In genomic region chr12:79935624-79936040, GRCh38 we compare ENCODE assay signal across 1 cellular context.
TF ChIP-seq lines count a peak whose summit lies in the region.

No MANE protein-coding gene starts in this region.

TF ChIP-seq in K562, 482 proteins besides CTCF, POLR2A, EP300 and RAD21 (continues in another document):
- TF ChIP-seq, protein P1, sequence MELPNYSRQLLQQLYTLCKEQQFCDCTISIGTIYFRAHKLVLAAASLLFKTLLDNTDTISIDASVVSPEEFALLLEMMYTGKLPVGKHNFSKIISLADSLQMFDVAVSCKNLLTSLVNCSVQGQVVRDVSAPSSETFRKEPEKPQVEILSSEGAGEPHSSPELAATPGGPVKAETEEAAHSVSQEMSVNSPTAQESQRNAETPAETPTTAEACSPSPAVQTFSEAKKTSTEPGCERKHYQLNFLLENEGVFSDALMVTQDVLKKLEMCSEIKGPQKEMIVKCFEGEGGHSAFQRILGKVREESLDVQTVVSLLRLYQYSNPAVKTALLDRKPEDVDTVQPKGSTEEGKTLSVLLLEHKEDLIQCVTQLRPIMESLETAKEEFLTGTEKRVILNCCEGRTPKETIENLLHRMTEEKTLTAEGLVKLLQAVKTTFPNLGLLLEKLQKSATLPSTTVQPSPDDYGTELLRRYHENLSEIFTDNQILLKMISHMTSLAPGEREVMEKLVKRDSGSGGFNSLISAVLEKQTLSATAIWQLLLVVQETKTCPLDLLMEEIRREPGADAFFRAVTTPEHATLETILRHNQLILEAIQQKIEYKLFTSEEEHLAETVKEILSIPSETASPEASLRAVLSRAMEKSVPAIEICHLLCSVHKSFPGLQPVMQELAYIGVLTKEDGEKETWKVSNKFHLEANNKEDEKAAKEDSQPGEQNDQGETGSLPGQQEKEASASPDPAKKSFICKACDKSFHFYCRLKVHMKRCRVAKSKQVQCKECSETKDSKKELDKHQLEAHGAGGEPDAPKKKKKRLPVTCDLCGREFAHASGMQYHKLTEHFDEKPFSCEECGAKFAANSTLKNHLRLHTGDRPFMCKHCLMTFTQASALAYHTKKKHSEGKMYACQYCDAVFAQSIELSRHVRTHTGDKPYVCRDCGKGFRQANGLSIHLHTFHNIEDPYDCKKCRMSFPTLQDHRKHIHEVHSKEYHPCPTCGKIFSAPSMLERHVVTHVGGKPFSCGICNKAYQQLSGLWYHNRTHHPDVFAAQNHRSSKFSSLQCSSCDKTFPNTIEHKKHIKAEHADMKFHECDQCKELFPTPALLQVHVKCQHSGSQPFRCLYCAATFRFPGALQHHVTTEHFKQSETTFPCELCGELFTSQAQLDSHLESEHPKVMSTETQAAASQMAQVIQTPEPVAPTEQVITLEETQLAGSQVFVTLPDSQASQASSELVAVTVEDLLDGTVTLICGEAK (IDR thresholded peaks at IDR 0.05) = 0 out of 2 replicates have a peak, but pooled peaks have one; percentile 11
- TF ChIP-seq, protein P1 (CRISPR knock-in tag; IDR thresholded peaks at IDR 0.05) = no peak
- TF ChIP-seq COPS2 (conservative IDR thresholded peaks at IDR 0.05) = no peak
- TF ChIP-seq, protein P2, sequence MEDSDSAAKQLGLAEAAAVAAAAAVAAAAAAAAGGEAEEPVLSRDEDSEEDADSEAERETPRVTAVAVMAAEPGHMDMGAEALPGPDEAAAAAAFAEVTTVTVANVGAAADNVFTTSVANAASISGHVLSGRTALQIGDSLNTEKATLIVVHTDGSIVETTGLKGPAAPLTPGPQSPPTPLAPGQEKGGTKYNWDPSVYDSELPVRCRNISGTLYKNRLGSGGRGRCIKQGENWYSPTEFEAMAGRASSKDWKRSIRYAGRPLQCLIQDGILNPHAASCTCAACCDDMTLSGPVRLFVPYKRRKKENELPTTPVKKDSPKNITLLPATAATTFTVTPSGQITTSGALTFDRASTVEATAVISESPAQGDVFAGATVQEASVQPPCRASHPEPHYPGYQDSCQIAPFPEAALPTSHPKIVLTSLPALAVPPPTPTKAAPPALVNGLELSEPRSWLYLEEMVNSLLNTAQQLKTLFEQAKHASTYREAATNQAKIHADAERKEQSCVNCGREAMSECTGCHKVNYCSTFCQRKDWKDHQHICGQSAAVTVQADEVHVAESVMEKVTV (CRISPR knock-in tag; IDR thresholded peaks at IDR 0.05) = 0 out of 2 replicates have a peak, but pooled peaks have one; percentile 2
- 0 out of 2 replicates have a peak, but pooled peaks have one; percentile 9 for TF ChIP-seq SMARCA4 (IDR thresholded peaks at IDR 0.05)
- 0 out of 2 replicates have a peak, but pooled peaks have one; percentile 14 for TF ChIP-seq HBP1 (CRISPR knock-in tag; IDR thresholded peaks at IDR 0.05)
- TF ChIP-seq DACH1 (IDR thresholded peaks at IDR 0.05; ENCODE audit: partially characterized antibody) = no peak
- TF ChIP-seq CBFB (CRISPR knock-in tag; IDR thresholded peaks at IDR 0.05) = no peak
- no peak for TF ChIP-seq ZNF184 (CRISPR knock-in tag; IDR thresholded peaks at IDR 0.05)
- TF ChIP-seq ARNT (IDR thresholded peaks at IDR 0.05) = 0 out of 4 replicates have a peak, but pooled peaks of 1 of the 2 experiments have one; percentile 43
- no peak for TF ChIP-seq ZNF695 (CRISPR knock-in tag; IDR thresholded peaks at IDR 0.05)
- no peak for TF ChIP-seq ZNF511 (CRISPR knock-in tag; IDR thresholded peaks at IDR 0.05)
- TF ChIP-seq, protein P3, sequence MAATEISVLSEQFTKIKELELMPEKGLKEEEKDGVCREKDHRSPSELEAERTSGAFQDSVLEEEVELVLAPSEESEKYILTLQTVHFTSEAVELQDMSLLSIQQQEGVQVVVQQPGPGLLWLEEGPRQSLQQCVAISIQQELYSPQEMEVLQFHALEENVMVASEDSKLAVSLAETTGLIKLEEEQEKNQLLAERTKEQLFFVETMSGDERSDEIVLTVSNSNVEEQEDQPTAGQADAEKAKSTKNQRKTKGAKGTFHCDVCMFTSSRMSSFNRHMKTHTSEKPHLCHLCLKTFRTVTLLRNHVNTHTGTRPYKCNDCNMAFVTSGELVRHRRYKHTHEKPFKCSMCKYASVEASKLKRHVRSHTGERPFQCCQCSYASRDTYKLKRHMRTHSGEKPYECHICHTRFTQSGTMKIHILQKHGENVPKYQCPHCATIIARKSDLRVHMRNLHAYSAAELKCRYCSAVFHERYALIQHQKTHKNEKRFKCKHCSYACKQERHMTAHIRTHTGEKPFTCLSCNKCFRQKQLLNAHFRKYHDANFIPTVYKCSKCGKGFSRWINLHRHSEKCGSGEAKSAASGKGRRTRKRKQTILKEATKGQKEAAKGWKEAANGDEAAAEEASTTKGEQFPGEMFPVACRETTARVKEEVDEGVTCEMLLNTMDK (IDR thresholded peaks at IDR 0.05; ENCODE audit: borderline replicate concordance, insufficient read depth, low read depth, low read length, poor library complexity, severe bottlenecking) = no peak
- no peak for TF ChIP-seq POLR2B (IDR thresholded peaks at IDR 0.05; ENCODE audit: low read depth, partially characterized antibody)
- TF ChIP-seq SRF (CRISPR knock-in tag; IDR thresholded peaks at IDR 0.05) = peak in 1 of 2 experiments; percentile 85; a peak in 2 of 4 replicates
- TF ChIP-seq NFIC (IDR thresholded peaks at IDR 0.05) = peak; percentile 75
- no peak for TF ChIP-seq MEIS2 (IDR thresholded peaks at IDR 0.05; ENCODE audit: partially characterized antibody)
- TF ChIP-seq ZNF395 (CRISPR knock-in tag; IDR thresholded peaks at IDR 0.05) = no peak
- no peak for TF ChIP-seq NCOA4 (IDR thresholded peaks at IDR 0.05; ENCODE audit: partially characterized antibody)
- TF ChIP-seq NBN (IDR thresholded peaks at IDR 0.05; ENCODE audit: low read depth) = no peak
- TF ChIP-seq, protein P4, sequence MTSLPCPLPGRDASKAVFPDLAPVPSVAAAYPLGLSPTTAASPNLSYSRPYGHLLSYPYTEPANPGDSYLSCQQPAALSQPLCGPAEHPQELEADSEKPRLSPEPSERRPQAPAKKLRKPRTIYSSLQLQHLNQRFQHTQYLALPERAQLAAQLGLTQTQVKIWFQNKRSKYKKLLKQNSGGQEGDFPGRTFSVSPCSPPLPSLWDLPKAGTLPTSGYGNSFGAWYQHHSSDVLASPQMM (CRISPR knock-in tag; IDR thresholded peaks at IDR 0.05) = no peak
- TF ChIP-seq ZNF143 (CRISPR knock-in tag; IDR thresholded peaks at IDR 0.05) = no peak
- TF ChIP-seq HOXB6 (CRISPR knock-in tag; IDR thresholded peaks at IDR 0.05; ENCODE audit: borderline replicate concordance) = no peak
- TF ChIP-seq, protein P5, sequence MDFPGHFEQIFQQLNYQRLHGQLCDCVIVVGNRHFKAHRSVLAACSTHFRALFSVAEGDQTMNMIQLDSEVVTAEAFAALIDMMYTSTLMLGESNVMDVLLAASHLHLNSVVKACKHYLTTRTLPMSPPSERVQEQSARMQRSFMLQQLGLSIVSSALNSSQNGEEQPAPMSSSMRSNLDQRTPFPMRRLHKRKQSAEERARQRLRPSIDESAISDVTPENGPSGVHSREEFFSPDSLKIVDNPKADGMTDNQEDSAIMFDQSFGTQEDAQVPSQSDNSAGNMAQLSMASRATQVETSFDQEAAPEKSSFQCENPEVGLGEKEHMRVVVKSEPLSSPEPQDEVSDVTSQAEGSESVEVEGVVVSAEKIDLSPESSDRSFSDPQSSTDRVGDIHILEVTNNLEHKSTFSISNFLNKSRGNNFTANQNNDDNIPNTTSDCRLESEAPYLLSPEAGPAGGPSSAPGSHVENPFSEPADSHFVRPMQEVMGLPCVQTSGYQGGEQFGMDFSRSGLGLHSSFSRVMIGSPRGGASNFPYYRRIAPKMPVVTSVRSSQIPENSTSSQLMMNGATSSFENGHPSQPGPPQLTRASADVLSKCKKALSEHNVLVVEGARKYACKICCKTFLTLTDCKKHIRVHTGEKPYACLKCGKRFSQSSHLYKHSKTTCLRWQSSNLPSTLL (IDR thresholded peaks at IDR 0.05) = no peak
- TF ChIP-seq, protein P6, sequence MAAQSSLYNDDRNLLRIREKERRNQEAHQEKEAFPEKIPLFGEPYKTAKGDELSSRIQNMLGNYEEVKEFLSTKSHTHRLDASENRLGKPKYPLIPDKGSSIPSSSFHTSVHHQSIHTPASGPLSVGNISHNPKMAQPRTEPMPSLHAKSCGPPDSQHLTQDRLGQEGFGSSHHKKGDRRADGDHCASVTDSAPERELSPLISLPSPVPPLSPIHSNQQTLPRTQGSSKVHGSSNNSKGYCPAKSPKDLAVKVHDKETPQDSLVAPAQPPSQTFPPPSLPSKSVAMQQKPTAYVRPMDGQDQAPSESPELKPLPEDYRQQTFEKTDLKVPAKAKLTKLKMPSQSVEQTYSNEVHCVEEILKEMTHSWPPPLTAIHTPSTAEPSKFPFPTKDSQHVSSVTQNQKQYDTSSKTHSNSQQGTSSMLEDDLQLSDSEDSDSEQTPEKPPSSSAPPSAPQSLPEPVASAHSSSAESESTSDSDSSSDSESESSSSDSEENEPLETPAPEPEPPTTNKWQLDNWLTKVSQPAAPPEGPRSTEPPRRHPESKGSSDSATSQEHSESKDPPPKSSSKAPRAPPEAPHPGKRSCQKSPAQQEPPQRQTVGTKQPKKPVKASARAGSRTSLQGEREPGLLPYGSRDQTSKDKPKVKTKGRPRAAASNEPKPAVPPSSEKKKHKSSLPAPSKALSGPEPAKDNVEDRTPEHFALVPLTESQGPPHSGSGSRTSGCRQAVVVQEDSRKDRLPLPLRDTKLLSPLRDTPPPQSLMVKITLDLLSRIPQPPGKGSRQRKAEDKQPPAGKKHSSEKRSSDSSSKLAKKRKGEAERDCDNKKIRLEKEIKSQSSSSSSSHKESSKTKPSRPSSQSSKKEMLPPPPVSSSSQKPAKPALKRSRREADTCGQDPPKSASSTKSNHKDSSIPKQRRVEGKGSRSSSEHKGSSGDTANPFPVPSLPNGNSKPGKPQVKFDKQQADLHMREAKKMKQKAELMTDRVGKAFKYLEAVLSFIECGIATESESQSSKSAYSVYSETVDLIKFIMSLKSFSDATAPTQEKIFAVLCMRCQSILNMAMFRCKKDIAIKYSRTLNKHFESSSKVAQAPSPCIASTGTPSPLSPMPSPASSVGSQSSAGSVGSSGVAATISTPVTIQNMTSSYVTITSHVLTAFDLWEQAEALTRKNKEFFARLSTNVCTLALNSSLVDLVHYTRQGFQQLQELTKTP (IDR thresholded peaks at IDR 0.05; ENCODE audit: low read depth in 1 of 2, partially characterized antibody in 2 of 2) = peak in 1 of 2 experiments; percentile 50
- TF ChIP-seq ZKSCAN1 (IDR thresholded peaks at IDR 0.05; ENCODE audit: low read depth, low read length) = peak; percentile 54; the same call in 1 of the 2 replicates
- TF ChIP-seq ZBTB17 (CRISPR knock-in tag; IDR thresholded peaks at IDR 0.05) = no peak
- TF ChIP-seq RCOR1 (IDR thresholded peaks at IDR 0.05; ENCODE audit: borderline replicate concordance in 1 of 2, low read depth in 2 of 2, low read length in 2 of 2) = no peak
- TF ChIP-seq MCM3 (IDR thresholded peaks at IDR 0.05) = no peak
- TF ChIP-seq SAFB (IDR thresholded peaks at IDR 0.05; ENCODE audit: borderline replicate concordance, low read depth, low read length) = no peak
